1 cellular context compared by ENCODE assay signal in genomic region chr1:155209373-155209721, GRCh38.
TF ChIP-seq lines count a peak whose summit lies in the region.

No MANE protein-coding gene starts in this region.

TF ChIP-seq in GM23338, 12 proteins besides CTCF, POLR2A, EP300 and RAD21 (continued from another document):
- TF ChIP-seq, protein P1, sequence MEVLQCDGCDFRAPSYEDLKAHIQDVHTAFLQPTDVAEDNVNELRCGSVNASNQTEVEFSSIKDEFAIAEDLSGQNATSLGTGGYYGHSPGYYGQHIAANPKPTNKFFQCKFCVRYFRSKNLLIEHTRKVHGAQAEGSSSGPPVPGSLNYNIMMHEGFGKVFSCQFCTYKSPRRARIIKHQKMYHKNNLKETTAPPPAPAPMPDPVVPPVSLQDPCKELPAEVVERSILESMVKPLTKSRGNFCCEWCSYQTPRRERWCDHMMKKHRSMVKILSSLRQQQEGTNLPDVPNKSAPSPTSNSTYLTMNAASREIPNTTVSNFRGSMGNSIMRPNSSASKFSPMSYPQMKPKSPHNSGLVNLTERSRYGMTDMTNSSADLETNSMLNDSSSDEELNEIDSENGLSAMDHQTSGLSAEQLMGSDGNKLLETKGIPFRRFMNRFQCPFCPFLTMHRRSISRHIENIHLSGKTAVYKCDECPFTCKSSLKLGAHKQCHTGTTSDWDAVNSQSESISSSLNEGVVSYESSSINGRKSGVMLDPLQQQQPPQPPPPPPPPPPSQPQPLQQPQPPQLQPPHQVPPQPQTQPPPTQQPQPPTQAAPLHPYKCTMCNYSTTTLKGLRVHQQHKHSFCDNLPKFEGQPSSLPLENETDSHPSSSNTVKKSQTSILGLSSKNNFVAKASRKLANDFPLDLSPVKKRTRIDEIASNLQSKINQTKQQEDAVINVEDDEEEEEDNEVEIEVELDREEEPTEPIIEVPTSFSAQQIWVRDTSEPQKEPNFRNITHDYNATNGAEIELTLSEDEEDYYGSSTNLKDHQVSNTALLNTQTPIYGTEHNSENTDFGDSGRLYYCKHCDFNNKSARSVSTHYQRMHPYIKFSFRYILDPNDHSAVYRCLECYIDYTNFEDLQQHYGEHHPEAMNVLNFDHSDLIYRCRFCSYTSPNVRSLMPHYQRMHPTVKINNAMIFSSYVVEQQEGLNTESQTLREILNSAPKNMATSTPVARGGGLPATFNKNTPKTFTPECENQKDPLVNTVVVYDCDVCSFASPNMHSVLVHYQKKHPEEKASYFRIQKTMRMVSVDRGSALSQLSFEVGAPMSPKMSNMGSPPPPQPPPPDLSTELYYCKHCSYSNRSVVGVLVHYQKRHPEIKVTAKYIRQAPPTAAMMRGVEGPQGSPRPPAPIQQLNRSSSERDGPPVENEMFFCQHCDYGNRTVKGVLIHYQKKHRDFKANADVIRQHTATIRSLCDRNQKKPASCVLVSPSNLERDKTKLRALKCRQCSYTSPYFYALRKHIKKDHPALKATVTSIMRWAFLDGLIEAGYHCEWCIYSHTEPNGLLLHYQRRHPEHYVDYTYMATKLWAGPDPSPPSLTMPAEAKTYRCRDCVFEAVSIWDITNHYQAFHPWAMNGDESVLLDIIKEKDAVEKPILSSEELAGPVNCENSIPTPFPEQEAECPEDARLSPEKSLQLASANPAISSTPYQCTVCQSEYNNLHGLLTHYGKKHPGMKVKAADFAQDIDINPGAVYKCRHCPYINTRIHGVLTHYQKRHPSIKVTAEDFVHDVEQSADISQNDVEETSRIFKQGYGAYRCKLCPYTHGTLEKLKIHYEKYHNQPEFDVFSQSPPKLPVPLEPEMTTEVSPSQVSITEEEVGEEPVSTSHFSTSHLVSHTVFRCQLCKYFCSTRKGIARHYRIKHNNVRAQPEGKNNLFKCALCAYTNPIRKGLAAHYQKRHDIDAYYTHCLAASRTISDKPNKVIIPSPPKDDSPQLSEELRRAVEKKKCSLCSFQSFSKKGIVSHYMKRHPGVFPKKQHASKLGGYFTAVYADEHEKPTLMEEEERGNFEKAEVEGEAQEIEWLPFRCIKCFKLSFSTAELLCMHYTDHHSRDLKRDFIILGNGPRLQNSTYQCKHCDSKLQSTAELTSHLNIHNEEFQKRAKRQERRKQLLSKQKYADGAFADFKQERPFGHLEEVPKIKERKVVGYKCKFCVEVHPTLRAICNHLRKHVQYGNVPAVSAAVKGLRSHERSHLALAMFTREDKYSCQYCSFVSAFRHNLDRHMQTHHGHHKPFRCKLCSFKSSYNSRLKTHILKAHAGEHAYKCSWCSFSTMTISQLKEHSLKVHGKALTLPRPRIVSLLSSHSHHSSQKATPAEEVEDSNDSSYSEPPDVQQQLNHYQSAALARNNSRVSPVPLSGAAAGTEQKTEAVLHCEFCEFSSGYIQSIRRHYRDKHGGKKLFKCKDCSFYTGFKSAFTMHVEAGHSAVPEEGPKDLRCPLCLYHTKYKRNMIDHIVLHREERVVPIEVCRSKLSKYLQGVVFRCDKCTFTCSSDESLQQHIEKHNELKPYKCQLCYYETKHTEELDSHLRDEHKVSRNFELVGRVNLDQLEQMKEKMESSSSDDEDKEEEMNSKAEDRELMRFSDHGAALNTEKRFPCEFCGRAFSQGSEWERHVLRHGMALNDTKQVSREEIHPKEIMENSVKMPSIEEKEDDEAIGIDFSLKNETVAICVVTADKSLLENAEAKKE (CRISPR knock-in tag; IDR thresholded peaks at IDR 0.05): no peak
- TF ChIP-seq NANOG (IDR thresholded peaks at IDR 0.05; ENCODE audit: borderline replicate concordance) (no peak), CREB1 (CRISPR knock-in tag; IDR thresholded peaks at IDR 0.05; ENCODE audit: low read depth) (no peak)
